In the genomic region with DNA sequence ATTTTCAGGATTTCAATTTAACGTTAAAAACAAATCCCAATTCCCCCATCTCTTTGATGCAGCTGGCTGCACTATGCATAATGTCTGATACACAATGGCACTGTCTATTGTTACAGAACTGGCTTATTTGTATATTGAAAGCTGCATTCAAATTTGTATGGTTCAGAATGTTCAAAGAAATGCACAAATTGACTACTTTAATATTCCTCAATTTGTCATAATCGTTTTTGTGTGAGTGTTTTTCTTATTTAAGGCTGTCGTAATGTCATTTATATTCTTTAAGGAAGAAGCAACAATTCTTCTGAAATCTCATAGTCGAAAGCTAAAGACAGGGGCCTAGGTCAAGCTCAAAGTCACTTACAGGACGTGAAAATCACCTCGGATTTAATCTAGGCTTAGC, we compare ENCODE assay signal across 26 cellular contexts.
DNase-seq lines count a peak whose midpoint lies in the region; ATAC-seq, FAIRE-seq and TF ChIP-seq lines count a peak whose summit lies in the region.
"Had no signal": no experiment of that assay in that cellular context is flagged by ENCODE, and none has a peak within 500 bp of the region (broad histone marks: within the 10 kb centered on the region; RNA-seq: fewer than 3 reads in every experiment).

No MANE protein-coding gene starts in this region.

- no peak for FAIRE-seq in H54 (lab: Jason Lieb, UNC)
- FAIRE-seq: A549, GM18507 had no signal

- H3K27me3 Mint-ChIP-seq in activated CD8-positive, alpha-beta memory T cell treated with anti-CD3 and anti-CD28 coated beads, Interleukin-2, amount 10 ng/mL, durations not matched to agents 7 days and 5 days: no peaks in the 10 kb centered on the region
- H3K27me3 Mint-ChIP-seq: CD4-positive, alpha-beta memory T cell had no signal

- no peak for ATAC-seq in activated CD8-positive, alpha-beta memory T cell treated with anti-CD3 and anti-CD28 coated beads, Interleukin-2, amount 10 ng/mL, durations not matched to agents 7 days and 5 days
- ATAC-seq: A549, HCT116, Right ventricle myocardium inferior had no signal

- no peaks in the 10 kb centered on the region for H3K36me3 Mint-ChIP-seq in activated CD8-positive, alpha-beta memory T cell treated with anti-CD3 and anti-CD28 coated beads, Interleukin-2, amount 10 ng/mL, durations not matched to agents 7 days and 5 days
- H3K36me3 Mint-ChIP-seq: CD4-positive, alpha-beta memory T cell had no signal

- no peak for TF ChIP-seq POLR2A in H54 (IDR thresholded peaks at IDR 0.05; ENCODE audit: low read depth, low read length)

- no peak overlapping the region for H3K27ac Mint-ChIP-seq in activated CD8-positive, alpha-beta memory T cell treated with anti-CD3 and anti-CD28 coated beads, Interleukin-2, amount 10 ng/mL, durations not matched to agents 7 days and 5 days
- H3K27ac Mint-ChIP-seq: CD4-positive, alpha-beta memory T cell had no signal

- H3K4me1 Mint-ChIP-seq in activated CD8-positive, alpha-beta memory T cell treated with anti-CD3 and anti-CD28 coated beads, Interleukin-2, amount 10 ng/mL, durations not matched to agents 7 days and 5 days: no peaks in the 10 kb centered on the region
- H3K4me1 Mint-ChIP-seq: CD4-positive, alpha-beta memory T cell had no signal

- peak overlapping the region; percentile 80 for H3K27ac ChIP-seq in cingulate gyrus (ENCODE audit: low read depth, low read length)
- H3K27ac ChIP-seq in substantia nigra (ENCODE audit: low read depth, low read length, poor library complexity, severe bottlenecking): peak overlapping the region; percentile 56
- H3K27ac ChIP-seq: A549; BLaER1 treated with 17β-estradiol and CSF1 and Interleukin-3, amounts not matched to agents 10 nM and 100 nM; HL-60; PC-9; SJCRH30 had no signal

- CTCF ChIA-PET in activated CD8-positive, alpha-beta memory T cell treated with anti-CD3 and anti-CD28 coated beads, Interleukin-2, amount 10 ng/mL, durations not matched to agents 7 days and 5 days (lab: Charles Lee): no interaction called here

- no peaks in the 10 kb centered on the region for H3K9me3 Mint-ChIP-seq in activated CD8-positive, alpha-beta memory T cell treated with anti-CD3 and anti-CD28 coated beads, Interleukin-2, amount 10 ng/mL, durations not matched to agents 7 days and 5 days (ENCODE audit: low read depth)

- no peak overlapping the region for H3K4me3 Mint-ChIP-seq in activated CD8-positive, alpha-beta memory T cell treated with anti-CD3 and anti-CD28 coated beads, Interleukin-2, amount 10 ng/mL, durations not matched to agents 7 days and 5 days
- H3K4me3 Mint-ChIP-seq: CD4-positive, alpha-beta memory T cell had no signal

- DNase-seq in NCI-H526 treated with DMSO at 0.1 percent for 48 hours (lab: John Stamatoyannopoulos, UW) (peak; percentile 80), medulla oblongata (ENCODE audit: extremely low spot score) (peak; percentile 42), substantia nigra (lab: John Stamatoyannopoulos, UW) (no peak), GOT3 (lab: John Stamatoyannopoulos, UW) (no peak), H54 (ENCODE audit: insufficient read length, low spot score) (no peak)
- DNase-seq in activated CD8-positive, alpha-beta memory T cell treated with anti-CD3 and anti-CD28 coated beads, Interleukin-2, amount 10 ng/mL, durations not matched to agents 7 days and 5 days: no peak
- DNase-seq in stimulated activated CD8-positive, alpha-beta memory T cell treated with anti-CD3 and anti-CD28 coated beads, Interleukin-4, amount 100 ng/mL, for 48 hours: no peak
- DNase-seq: AML-193; CD4-positive, alpha-beta memory T cell; COR-L47; DMS53; NCI-H1092; NCI-H1417 treated with DMSO at 0.1 percent for 48 hours; NCI-H187; NCI-H2081 treated with DMSO at 0.1 percent for 48 hours; NCI-H446; NCI-H524 treated with DMSO at 0.1 percent for 48 hours; PC-9; SJCRH30 had no signal

Comparison
In these comparisons a context has a peak if more than half of its experiments do, and no peak if none do; other contexts are left out.
1. DNase-seq: peak in NCI-H526 treated with DMSO at 0.1 percent for 48 hours (single experiment) and medulla oblongata (single experiment); none in substantia nigra (0 of 49), GOT3 (single experiment), H54 (single experiment), activated CD8-positive, alpha-beta memory T cell treated with anti-CD3 and anti-CD28 coated beads, Interleukin-2, amount 10 ng/mL, durations not matched to agents 7 days and 5 days (single experiment) and stimulated activated CD8-positive, alpha-beta memory T cell treated with anti-CD3 and anti-CD28 coated beads, Interleukin-4, amount 100 ng/mL, for 48 hours (single experiment).